In genomic region chr3:10283638-10284037, GRCh38 we compare ENCODE assay signal across 11 cellular contexts. TPM values are rescaled to one million over a fixed set of nuclear protein-coding genes. Genes with fewer than 3 reads are reported as not detected.
DNase-seq lines count a peak whose midpoint lies in the region; ATAC-seq and FAIRE-seq lines count a peak whose summit lies in the region.
"Had no signal": no experiment of that assay in that cellular context is flagged by ENCODE, and none has a peak within 500 bp of the region (broad histone marks: within the 10 kb centered on the region; RNA-seq: fewer than 3 reads in every experiment).

No MANE protein-coding gene starts in this region.

- H3K9me3 ChIP-seq in right cardiac atrium (ENCODE audit: control insufficient read depth, low read length): no peaks in the 10 kb centered on the region
- H3K9me3 ChIP-seq: ascending aorta, SJSA1 had no signal

- H3K27ac Mint-ChIP-seq in stimulated activated naive B cell treated with anti-CD40 and anti-IgM and Interleukin-4, amounts not matched to agents 10 μg/mL and 1 μg/mL and 100 μg/mL, for 72 hours: peak overlapping the region; percentile 51

- no peak overlapping the region for H3K4me3 ChIP-seq in right cardiac atrium (ENCODE audit: low read length)
- H3K4me3 ChIP-seq: ascending aorta, SJSA1 had no signal

- ATAC-seq in Right ventricle myocardium superior (ENCODE audit: poor library complexity): peak; percentile 67
- no peak for ATAC-seq in right cardiac atrium
- no peak for ATAC-seq in stimulated activated naive B cell treated with anti-CD40 and anti-IgM and Interleukin-4, amounts not matched to agents 10 μg/mL and 1 μg/mL and 100 μg/mL, for 72 hours (replicated peaks)

- no peaks in the 10 kb centered on the region for H3K9me3 Mint-ChIP-seq in stimulated activated naive B cell treated with anti-CD40 and anti-IgM and Interleukin-4, amounts not matched to agents 10 μg/mL and 1 μg/mL and 100 μg/mL, for 72 hours

- no peaks in the 10 kb centered on the region for H3K4me1 ChIP-seq in right cardiac atrium (ENCODE audit: control insufficient read depth, insufficient read depth, low read length)
- H3K4me1 ChIP-seq: ascending aorta, SJSA1 had no signal

- peaks cover 26 to 54% of the 10 kb centered on the region in 2 donors for H3K36me3 Mint-ChIP-seq in stimulated activated naive B cell treated with anti-CD40 and anti-IgM and Interleukin-4, amounts not matched to agents 10 μg/mL and 1 μg/mL and 100 μg/mL, for 72 hours

- peaks cover 13 to 25% of the 10 kb centered on the region in 2 donors for H3K4me1 Mint-ChIP-seq in stimulated activated naive B cell treated with anti-CD40 and anti-IgM and Interleukin-4, amounts not matched to agents 10 μg/mL and 1 μg/mL and 100 μg/mL, for 72 hours

- WGBS in right cardiac atrium: 63% methylated on average over 5 of the region's 5 CpGs

- no peak for FAIRE-seq in HTR-8/SVneo (lab: Jason Lieb, UNC)

- no peaks in the 10 kb centered on the region for H3K27me3 Mint-ChIP-seq in stimulated activated naive B cell treated with anti-CD40 and anti-IgM and Interleukin-4, amounts not matched to agents 10 μg/mL and 1 μg/mL and 100 μg/mL, for 72 hours
- H3K27me3 Mint-ChIP-seq: activated CD8-positive, alpha-beta memory T cell treated with anti-CD3 and anti-CD28 coated beads, Interleukin-2, amount 10 ng/mL, durations not matched to agents 7 days and 5 days had no signal

- H3K27me3 ChIP-seq in right cardiac atrium (ENCODE audit: control insufficient read depth, insufficient read depth): no peaks in the 10 kb centered on the region
- H3K27me3 ChIP-seq: ascending aorta, SJSA1 had no signal

- H3K4me3 Mint-ChIP-seq in stimulated activated naive B cell treated with anti-CD40 and anti-IgM and Interleukin-4, amounts not matched to agents 10 μg/mL and 1 μg/mL and 100 μg/mL, for 72 hours: no peak overlapping the region
- H3K4me3 Mint-ChIP-seq: activated CD8-positive, alpha-beta memory T cell treated with anti-CD3 and anti-CD28 coated beads, Interleukin-2, amount 10 ng/mL, durations not matched to agents 7 days and 5 days had no signal

- DNase-seq in Right ventricle myocardium superior (peak; percentile 64), right cardiac atrium (no peak), NCI-H2171 treated with DMSO at 0.1 percent for 48 hours (lab: John Stamatoyannopoulos, UW) (peak; percentile 90), cerebellar cortex (ENCODE audit: low spot score) (peak; percentile 30), HPDE6-E6E7 (ENCODE audit: extremely low spot score) (no peak), HTR-8/SVneo (ENCODE audit: insufficient read length, low spot score) (no peak)
- no peak for DNase-seq in stimulated activated naive B cell treated with anti-CD40 and anti-IgM and Interleukin-4, amounts not matched to agents 10 μg/mL and 1 μg/mL and 100 μg/mL, for 72 hours
- no peak for DNase-seq in activated CD8-positive, alpha-beta memory T cell treated with anti-CD3 and anti-CD28 coated beads for 24 hours
- DNase-seq: activated CD8-positive, alpha-beta memory T cell treated with anti-CD3 and anti-CD28 coated beads, Interleukin-2, amount 10 ng/mL, durations not matched to agents 7 days and 5 days had no signal

- no peak overlapping the region for H3K27ac ChIP-seq in right cardiac atrium (ENCODE audit: low read length)
- H3K27ac ChIP-seq: ascending aorta, SJSA1 had no signal

- intact Hi-C loops in Right ventricle myocardium superior (cut with DNase I): no loop called here
- intact Hi-C loops in right cardiac atrium (cut with DNase I): no loop called here

RNA-seq across cellular contexts. Expression of gene GHRL, which starts 9.1 kb away (rescaled TPM):
- not detected for total RNA-seq in Right ventricle myocardium superior
- total RNA-seq in right cardiac atrium: not detected
- 0.25 TPM for polyA plus RNA-seq in right cardiac atrium
- total RNA-seq: ascending aorta had no signal

RNA-seq across cellular contexts. Expression of gene TATDN2, which starts 35.4 kb away (rescaled TPM):
- total RNA-seq in Right ventricle myocardium superior: 16.4 TPM
- total RNA-seq in right cardiac atrium: 10 to 100 TPM; 19.1 to 25.6 (median 21.9) TPM
- polyA plus RNA-seq in right cardiac atrium: 13.6 TPM

RNA-seq across cellular contexts. Expression of gene SEC13, which starts 37.3 kb away (rescaled TPM):
- total RNA-seq in Right ventricle myocardium superior: 50.2 TPM
- total RNA-seq in right cardiac atrium: 10 to 100 TPM; 53.7 to 86.8 (median 70.8) TPM
- 74.1 TPM for polyA plus RNA-seq in right cardiac atrium

Comparison
In these comparisons a context has a peak if more than half of its experiments do, and no peak if none do; other contexts are left out.
1. DNase-seq: peak in Right ventricle myocardium superior (single experiment), NCI-H2171 treated with DMSO at 0.1 percent for 48 hours (single experiment) and cerebellar cortex (single experiment); none in right cardiac atrium (0 of 3), stimulated activated naive B cell treated with anti-CD40 and anti-IgM and Interleukin-4, amounts not matched to agents 10 μg/mL and 1 μg/mL and 100 μg/mL, for 72 hours (single experiment), HPDE6-E6E7 (single experiment), HTR-8/SVneo (single experiment) and activated CD8-positive, alpha-beta memory T cell treated with anti-CD3 and anti-CD28 coated beads for 24 hours (single experiment).